Comparison of ENCODE assay signal across 8 cellular contexts in the genomic region with DNA sequence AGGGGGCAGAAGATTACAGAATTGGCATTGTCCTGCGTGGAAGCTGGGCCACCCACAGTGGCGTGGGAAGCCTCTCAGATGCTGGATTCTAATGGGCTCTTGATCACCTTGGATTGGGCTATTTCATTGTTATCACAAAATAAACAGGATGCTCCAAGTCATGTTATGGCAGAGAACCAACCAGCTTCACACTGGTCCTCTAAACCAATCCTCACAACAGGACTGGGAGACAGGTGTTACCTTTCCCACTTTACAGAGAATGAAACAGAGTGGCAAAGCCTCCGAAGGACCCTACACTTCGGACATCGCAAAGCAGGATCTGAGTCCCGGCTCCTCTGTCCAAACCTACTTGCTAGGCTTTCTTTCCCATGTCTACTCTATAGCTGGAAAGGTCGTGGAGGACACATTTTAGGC. TPM values are rescaled to one million over a fixed set of nuclear protein-coding genes. Genes with fewer than 3 reads are reported as not detected.
DNase-seq lines count a peak whose midpoint lies in the region; ATAC-seq and TF ChIP-seq lines count a peak whose summit lies in the region.

No MANE protein-coding gene starts in this region.

- H3K23ac ChIP-seq in IMR-90 (ENCODE audit: low read depth, low read length) = peak overlapping the region; percentile 94

- H4K8ac ChIP-seq in IMR-90 (ENCODE audit: low read depth in 2 of 2, low read length in 2 of 2) = peak overlapping the region; percentile 41 to 96

- in situ Hi-C loops in IMR-90 (cut with MboI; ENCODE audit: low sequenced_read_pairs) = no loop called here

- H3K56ac ChIP-seq in IMR-90 (ENCODE audit: extremely low read depth, insufficient read depth, low read length) = peak overlapping the region; percentile 85

- no peaks in the 10 kb centered on the region for H3K27me3 ChIP-seq in BLaER1 treated with 17β-estradiol and CSF1 and Interleukin-3, amounts not matched to agents 10 nM and 100 nM
- H3K27me3 ChIP-seq in IMR-90 (ENCODE audit: control insufficient read depth, insufficient read depth, low read length) (no peaks in the 10 kb centered on the region), mucosa of stomach (ENCODE audit: control insufficient read depth, insufficient read depth, low read length) (no peaks in the 10 kb centered on the region)

- peak overlapping the region; percentile 84 for H2AK5ac ChIP-seq in IMR-90 (ENCODE audit: low read depth, low read length)

- H3K4me1 ChIP-seq in BLaER1 treated with 17β-estradiol and CSF1 and Interleukin-3, amounts not matched to agents 10 nM and 100 nM = peaks cover 61 to 79% (median 70%) of the 10 kb centered on the region in 10 experiments
- peaks cover 24% of the 10 kb centered on the region for H3K4me1 ChIP-seq in IMR-90 (ENCODE audit: control insufficient read depth, insufficient read depth, low read length)
- peaks cover 14% of the 10 kb centered on the region for H3K4me1 ChIP-seq in mucosa of stomach (ENCODE audit: control insufficient read depth, insufficient read depth, low read length)

- DNase-seq in IMR-90 = peak; percentile 51
- DNase-seq in ecto neural progenitor cell (ENCODE audit: low spot score) = no peak
- no peak for DNase-seq in SKM-1 (lab: John Stamatoyannopoulos, UW; ENCODE audit: unreplicated experiment)

- 0% methylated on average over 2 of the region's 7 CpGs; no CpG with 5 or more reads in 1 of the 2 experiments for WGBS in IMR-90 (ENCODE audit: extremely low coverage in 2 of 2, insufficient read length in 1 of 2), 2 experiments

- peak overlapping the region; percentile 87 to 97 (median 95) for H3K4me2 ChIP-seq in BLaER1 treated with 17β-estradiol and CSF1 and Interleukin-3, amounts not matched to agents 10 nM and 100 nM
- peak overlapping the region; percentile 92 for H3K4me2 ChIP-seq in IMR-90 (ENCODE audit: low read depth, low read length)

- peak overlapping the region; percentile 99 for H3K14ac ChIP-seq in IMR-90 (replicated peaks; ENCODE audit: low read depth, low read length)

- H3K9me1 ChIP-seq in IMR-90 (ENCODE audit: insufficient read depth, low read length) = peaks cover 30% of the 10 kb centered on the region

- no peaks in the 10 kb centered on the region for H3K9me3 ChIP-seq in BLaER1 treated with 17β-estradiol and CSF1 and Interleukin-3, amounts not matched to agents 10 nM and 100 nM (replicated peaks in 1 of 11)
- H3K9me3 ChIP-seq in IMR-90 (ENCODE audit: control insufficient read depth, insufficient read depth, low read length) (no peaks in the 10 kb centered on the region), mucosa of stomach (ENCODE audit: control insufficient read depth, low read length) (no peaks in the 10 kb centered on the region)

- H3K4me3 ChIP-seq in BLaER1 treated with 17β-estradiol and CSF1 and Interleukin-3, amounts not matched to agents 10 nM and 100 nM = peak overlapping the region; percentile 65 to 96 (median 84)
- H3K4me3 ChIP-seq in IMR-90 (ENCODE audit: insufficient read depth, low read depth, low read length) (peak overlapping the region; percentile 79), mucosa of stomach (ENCODE audit: low read length) (peak overlapping the region; percentile 83)

- peak overlapping the region; percentile 89 for H2BK5ac ChIP-seq in IMR-90 (ENCODE audit: low read depth, low read length, poor library complexity, severe bottlenecking)

- H4K5ac ChIP-seq in IMR-90 (ENCODE audit: low read depth, low read length) = peak overlapping the region; percentile 76

- TF ChIP-seq RAD21 in IMR-90 (IDR thresholded peaks at IDR 0.05; ENCODE audit: low read length) = no peak

- CTCF ChIA-PET in IMR-90 (lab: Yijun Ruan, JAX) = interaction anchor here (1.3 to 2.4 kb wide), 4 partner anchors 12 to 122 kb away, joined by 3 to 8 read pairs (median 3); a partner anchor contains a TSS

- TF ChIP-seq CTCF in IMR-90 (conservative IDR thresholded peaks at IDR 0.05; ENCODE audit: low read depth, low read length) = no peak

- H2BK120ac ChIP-seq in IMR-90 (ENCODE audit: low read depth, low read length) = peak overlapping the region; percentile 97

- H3K27ac ChIP-seq in BLaER1 treated with 17β-estradiol and CSF1 and Interleukin-3, amounts not matched to agents 10 nM and 100 nM = peak overlapping the region; percentile 74 to 93 (median 85)
- H3K27ac ChIP-seq in IMR-90 (ENCODE audit: insufficient read depth, low read length) = peak overlapping the region; percentile 74
- H3K27ac ChIP-seq in cingulate gyrus (ENCODE audit: low read depth, low read length) = peak overlapping the region; percentile 78

- H3K36me3 ChIP-seq in BLaER1 treated with 17β-estradiol and CSF1 and Interleukin-3, amounts not matched to agents 10 nM and 100 nM = peaks cover 0 to 12% (median 0%) of the 10 kb centered on the region in 11 experiments; a peak in 3 of 22 replicates
- H3K36me3 ChIP-seq in IMR-90 (ENCODE audit: control insufficient read depth, insufficient read depth, low read length) (no peaks in the 10 kb centered on the region), mucosa of stomach (ENCODE audit: control insufficient read depth, insufficient read depth, low read length) (no peaks in the 10 kb centered on the region)

- no TSS peak for BruUV-seq in IMR-90 (replicated peaks; lab: Mats Ljungman, UMichigan)

- H4K91ac ChIP-seq in IMR-90 (ENCODE audit: insufficient read depth, low read depth, low read length) = peak overlapping the region; percentile 97

- H2BK20ac ChIP-seq in IMR-90 (ENCODE audit: low read depth, low read length) = peak overlapping the region; percentile 95

- peak overlapping the region; percentile 98 for H2AK9ac ChIP-seq in IMR-90 (replicated peaks; ENCODE audit: low read depth, low read length, poor library complexity)

- TF ChIP-seq POLR2A in IMR-90 (IDR thresholded peaks at IDR 0.05; ENCODE audit: low read depth, low read length) = no peak

- H4K20me1 ChIP-seq in BLaER1 treated with 17β-estradiol and CSF1 and Interleukin-3, amounts not matched to agents 10 nM and 100 nM = peaks cover 0 to 24% (median 0%) of the 10 kb centered on the region in 11 experiments; a peak in 5 of 22 replicates
- no peaks in the 10 kb centered on the region; the same call in 1 of the 2 replicates for H4K20me1 ChIP-seq in IMR-90 (ENCODE audit: insufficient read depth, low read length)

- peak; percentile 6 for ATAC-seq in IMR-90 (ENCODE audit: low read depth)
- ATAC-seq in GM18870 (IDR thresholded peaks at IDR 0.05; ENCODE audit: unreplicated experiment) = no peak
- no peak for ATAC-seq in HG02678 (IDR thresholded peaks at IDR 0.05; ENCODE audit: unreplicated experiment)

- H2BK15ac ChIP-seq in IMR-90 (ENCODE audit: low read depth, low read length) = peak overlapping the region; percentile 100

- H3K4ac ChIP-seq in IMR-90 (ENCODE audit: low read depth, low read length) = peak overlapping the region; percentile 98

- intact Hi-C loops in IMR-90 (cut with micrococcal nuclease) = loop anchor here (1.0 kb wide), 1 partner anchor 309 kb away; no protein-coding TSS in a partner anchor

- H3K79me1 ChIP-seq in IMR-90 (ENCODE audit: low read depth in 1 of 2, low read length in 2 of 2) = peaks cover 8 to 62% of the 10 kb centered on the region in 2 experiments; a peak in 3 of 4 replicates

- H3K9ac ChIP-seq in BLaER1 treated with 17β-estradiol and CSF1 and Interleukin-3, amounts not matched to agents 10 nM and 100 nM = peak overlapping the region; percentile 81 to 94 (median 89)
- H3K9ac ChIP-seq in IMR-90 (ENCODE audit: low read depth, low read length) (peak overlapping the region; percentile 81), mucosa of stomach (ENCODE audit: low read length) (peak overlapping the region; percentile 75)

- dilution Hi-C loops in IMR-90 (cut with HindIII; ENCODE audit: low sequenced_read_pairs, unreplicated experiment) = no loop called here

- POLR2A ChIA-PET in IMR-90 (lab: Charles Lee; ENCODE audit: unreplicated experiment) = interaction anchor here (1.1 to 1.8 kb wide), 2 partner anchors 11 to 20 kb away, joined by 4 to 11 read pairs; a partner anchor contains a TSS

- H2AFZ ChIP-seq in IMR-90 (replicated peaks; ENCODE audit: low read length, poor library complexity) = peak overlapping the region; percentile 98

- peak overlapping the region; percentile 93 for H3K18ac ChIP-seq in IMR-90 (ENCODE audit: low read depth, low read length)

TF ChIP-seq in IMR-90, 13 proteins besides CTCF, POLR2A, EP300 and RAD21:
- TF ChIP-seq NFE2L2 (IDR thresholded peaks at IDR 0.05; ENCODE audit: low read depth, low read length) (no peak), CEBPB (IDR thresholded peaks at IDR 0.05; ENCODE audit: low read depth, low read length) (no peak), RFX5 (IDR thresholded peaks at IDR 0.05; ENCODE audit: low read depth, low read length) (no peak), MXI1 (IDR thresholded peaks at IDR 0.05; ENCODE audit: borderline replicate concordance, low read depth, low read length) (no peak)
- TF ChIP-seq, protein P1, sequence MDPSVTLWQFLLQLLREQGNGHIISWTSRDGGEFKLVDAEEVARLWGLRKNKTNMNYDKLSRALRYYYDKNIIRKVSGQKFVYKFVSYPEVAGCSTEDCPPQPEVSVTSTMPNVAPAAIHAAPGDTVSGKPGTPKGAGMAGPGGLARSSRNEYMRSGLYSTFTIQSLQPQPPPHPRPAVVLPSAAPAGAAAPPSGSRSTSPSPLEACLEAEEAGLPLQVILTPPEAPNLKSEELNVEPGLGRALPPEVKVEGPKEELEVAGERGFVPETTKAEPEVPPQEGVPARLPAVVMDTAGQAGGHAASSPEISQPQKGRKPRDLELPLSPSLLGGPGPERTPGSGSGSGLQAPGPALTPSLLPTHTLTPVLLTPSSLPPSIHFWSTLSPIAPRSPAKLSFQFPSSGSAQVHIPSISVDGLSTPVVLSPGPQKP (IDR thresholded peaks at IDR 0.05; ENCODE audit: borderline replicate concordance, low read depth, low read length) = no peak

RNA-seq across cellular contexts. Expression of a gene that starts 0.4 kb away (rescaled TPM):
- 36.1 and 37.5 TPM in 2 replicates for total RNA-seq in IMR-90 (2012; rRNA removed)
- 42.6 and 53.4 TPM in 2 replicates for polyA plus RNA-seq in IMR-90 (2012; rRNA removed)
- 34.9 and 58.2 TPM in 2 replicates for polyA plus RNA-seq in IMR-90 (2012; cell fraction: cytosol; rRNA removed)
- polyA plus RNA-seq in IMR-90 (2012; cell fraction: nucleus; rRNA removed; ENCODE audit: low replicate concordance) = 10.7 and 26.3 TPM in 2 replicates

RNA-seq across cellular contexts. Expression of a gene that starts 19.3 kb away (rescaled TPM):
- 50.2 and 56.1 TPM in 2 replicates for total RNA-seq in IMR-90 (2012; rRNA removed)
- 26.6 and 28.1 TPM in 2 replicates for polyA plus RNA-seq in IMR-90 (2012; rRNA removed)
- 10.3 and 10.5 TPM in 2 replicates for polyA plus RNA-seq in IMR-90 (2012; cell fraction: cytosol; rRNA removed)
- polyA plus RNA-seq in IMR-90 (2012; cell fraction: nucleus; rRNA removed; ENCODE audit: low replicate concordance) = 11.6 and 41.1 TPM in 2 replicates
